23 cellular contexts compared by ENCODE assay signal in the genomic region with DNA sequence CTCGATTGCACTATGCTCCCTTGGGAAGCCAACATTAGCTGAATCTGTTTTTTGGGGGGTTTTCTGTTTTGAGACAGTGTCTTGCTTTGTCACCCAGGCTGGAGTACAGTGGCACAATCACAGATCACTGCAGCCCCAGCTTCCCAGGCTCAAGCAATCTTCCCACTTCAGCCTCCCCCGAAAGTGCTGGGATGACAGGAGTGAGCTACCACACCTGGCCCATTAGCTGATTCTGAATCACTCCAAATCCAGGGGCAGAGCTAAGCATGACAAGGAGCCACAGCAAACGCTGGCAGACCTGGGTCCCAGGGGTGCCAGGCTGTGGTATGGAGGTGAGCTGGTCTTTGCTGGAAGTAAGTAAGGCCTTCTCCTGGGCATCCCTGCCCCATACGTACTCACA.
"Had no signal": no experiment of that assay in that cellular context is flagged by ENCODE, and none has a peak within 500 bp of the region (broad histone marks: within the 10 kb centered on the region; RNA-seq: fewer than 3 reads in every experiment).

No MANE protein-coding gene starts in this region.

- H3K9ac ChIP-seq: KMS-11 had no signal

- ATAC-seq: K562 had no signal

- H3K27ac ChIP-seq: HL-60, KMS-11, SJSA1, SK-N-MC had no signal

- FAIRE-seq: HTR-8/SVneo, K562, RCC 7860 had no signal

- H3K9me3 ChIP-seq: SJSA1 had no signal

- DNase-seq: MM.1S, NCI-H1092 treated with DMSO at 0.1 percent for 48 hours, NCI-H1436, NCI-H187, NCI-H2029, NCI-H2081 treated with DMSO at 0.1 percent for 48 hours, NCI-H2171, NCI-H226, NCI-H446, NCI-H510A, NCI-H524 treated with DMSO at 0.1 percent for 48 hours, NCI-H69, NCI-H774, Right ventricle myocardium superior, RPMI8226, SIG-M5 had no signal

- H3K27me3 ChIP-seq: SJSA1 had no signal

- H3K4me3 ChIP-seq: K562, SJSA1, SK-N-MC had no signal

- H3K4me2 ChIP-seq: KMS-11 had no signal
